Comparison of ENCODE assay signal across 17 cellular contexts in the genomic region with DNA sequence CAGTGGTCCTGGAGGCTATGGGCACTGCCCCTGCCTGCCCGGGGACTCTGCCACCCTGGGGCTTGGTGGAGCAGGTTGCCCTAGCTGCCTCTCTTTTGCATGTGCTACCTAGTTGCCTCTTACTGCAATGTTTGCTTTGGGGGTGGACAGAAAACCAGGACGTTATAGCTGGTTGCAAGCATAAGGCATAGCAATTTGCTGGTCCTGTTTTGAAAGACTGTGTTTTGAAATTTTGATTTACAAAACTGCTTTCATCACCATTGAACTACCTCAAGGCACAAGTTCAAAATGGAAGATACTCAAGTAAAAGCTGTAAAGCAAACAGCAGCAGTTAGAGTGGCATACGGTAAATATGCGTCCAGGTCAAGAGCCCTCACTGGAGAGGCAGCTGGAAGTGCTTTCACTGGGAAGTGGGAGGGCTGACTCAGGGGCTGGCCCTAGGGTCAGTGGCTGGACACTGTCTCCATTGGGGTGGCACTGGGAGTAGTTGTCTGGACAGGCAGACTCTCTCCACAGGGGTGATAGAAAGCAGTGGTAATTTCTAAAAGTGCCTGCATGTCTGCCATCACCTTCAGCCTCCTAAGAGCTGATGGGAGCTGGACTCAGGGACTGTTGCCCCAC.
DNase-seq lines count a peak whose midpoint lies in the region; ATAC-seq and TF ChIP-seq lines count a peak whose summit lies in the region.
"Had no signal": no experiment of that assay in that cellular context is flagged by ENCODE, and none has a peak within 500 bp of the region (broad histone marks: within the 10 kb centered on the region; RNA-seq: fewer than 3 reads in every experiment).

No MANE protein-coding gene starts in this region.

- CTCF ChIA-PET in RWPE1 (lab: Yijun Ruan, JAX), result interaction anchor here (0.6 to 0.7 kb wide), 3 partner anchors 53 to 395 kb away, joined by 3 to 6 read pairs (median 3); no protein-coding TSS in a partner anchor

- WGBS in testis, 2 donors, result 76 to 89% methylated on average over 4 of the region's 4 CpGs

- DNase-seq in NCI-H345 (lab: John Stamatoyannopoulos, UW) (peak; percentile 12), NCI-H345 treated with DMSO at 0.1 percent for 48 hours (lab: John Stamatoyannopoulos, UW; ENCODE audit: unreplicated experiment) (no peak), NCI-H69 (lab: John Stamatoyannopoulos, UW) (peak; percentile 85), right atrium auricular region (ENCODE audit: low spot score) (peak; percentile 52), testis (peak; percentile 9), RWPE1 (ENCODE audit: low spot score) (no peak)
- DNase-seq: activated CD4-positive, alpha-beta T cell treated with anti-CD3 and anti-CD28 coated beads, Interleukin-2, amount 10 ng/mL, durations not matched to agents 7 days and 5 days; CD4-positive, alpha-beta memory T cell; esophagus squamous epithelium; GDM1; NCI-H2171; sigmoid colon had no signal

- H3K36me3 ChIP-seq in right atrium auricular region (no peaks in the 10 kb centered on the region), testis (ENCODE audit: low read depth, missing control alignments) (no peaks in the 10 kb centered on the region)
- H3K36me3 ChIP-seq: esophagus squamous epithelium, sigmoid colon had no signal

- H3K27ac ChIP-seq in right atrium auricular region (peak overlapping the region; percentile 67 to 75), testis (no peak overlapping the region), RWPE1 (no peak overlapping the region)
- H3K27ac ChIP-seq: esophagus squamous epithelium, hepatocyte, sigmoid colon had no signal

- no peaks in the 10 kb centered on the region for H3K9me3 ChIP-seq in right atrium auricular region
- no peaks in the 10 kb centered on the region for H3K9me3 ChIP-seq in testis
- H3K9me3 ChIP-seq: esophagus squamous epithelium, sigmoid colon had no signal

- H3K4me3 ChIP-seq in right atrium auricular region (no peak overlapping the region), testis (no peak overlapping the region)
- H3K4me3 ChIP-seq: esophagus squamous epithelium, hepatocyte, sigmoid colon had no signal

- no peak for TF ChIP-seq POLR2A in testis (IDR thresholded peaks at IDR 0.05)

- no peaks in the 10 kb centered on the region for H3K27me3 ChIP-seq in right atrium auricular region
- no peaks in the 10 kb centered on the region for H3K27me3 ChIP-seq in testis
- H3K27me3 ChIP-seq: esophagus squamous epithelium, hepatocyte, sigmoid colon had no signal

- POLR2A ChIA-PET in RWPE1 (lab: Yijun Ruan, JAX; ENCODE audit: low non-redundant PET), result no interaction called here

- H3K4me1 ChIP-seq in right atrium auricular region, result peaks cover 0 to 75% of the 10 kb centered on the region in 2 donors
- peaks cover 26% of the 10 kb centered on the region for H3K4me1 ChIP-seq in testis

- no peak for TF ChIP-seq CTCF in right atrium auricular region (IDR thresholded peaks at IDR 0.05)
- TF ChIP-seq CTCF in testis (IDR thresholded peaks at IDR 0.05), result no peak
- TF ChIP-seq CTCF in RWPE1 (conservative IDR thresholded peaks at IDR 0.05; ENCODE audit: low read depth), result no peak

- ATAC-seq in HG03520 (IDR thresholded peaks at IDR 0.05; ENCODE audit: unreplicated experiment) (no peak), HG03025 (IDR thresholded peaks at IDR 0.05; ENCODE audit: low FRiP score, unreplicated experiment) (no peak)
- ATAC-seq: Panc1; stimulated activated effector memory CD8-positive, alpha-beta T cell treated with anti-CD3 and anti-CD28 coated beads, Interleukin-12 subunit alpha, Interleukin-12 subunit beta, amount 100 ng/mL, for 72 hours had no signal

- intact Hi-C loops in testis (cut with DNase I; ENCODE audit: low total_unique reads), result no loop called here

Comparison
In these comparisons a context has a peak if more than half of its experiments do, and no peak if none do; other contexts are left out.
1. DNase-seq: peak in NCI-H345 (single experiment), NCI-H69 (single experiment), right atrium auricular region (single experiment) and testis (single experiment); none in NCI-H345 treated with DMSO at 0.1 percent for 48 hours (single experiment) and RWPE1 (single experiment).
2. H3K27ac ChIP-seq: peak in right atrium auricular region (2 of 2); none in testis (0 of 2) and RWPE1 (single experiment).